In the genomic region with DNA sequence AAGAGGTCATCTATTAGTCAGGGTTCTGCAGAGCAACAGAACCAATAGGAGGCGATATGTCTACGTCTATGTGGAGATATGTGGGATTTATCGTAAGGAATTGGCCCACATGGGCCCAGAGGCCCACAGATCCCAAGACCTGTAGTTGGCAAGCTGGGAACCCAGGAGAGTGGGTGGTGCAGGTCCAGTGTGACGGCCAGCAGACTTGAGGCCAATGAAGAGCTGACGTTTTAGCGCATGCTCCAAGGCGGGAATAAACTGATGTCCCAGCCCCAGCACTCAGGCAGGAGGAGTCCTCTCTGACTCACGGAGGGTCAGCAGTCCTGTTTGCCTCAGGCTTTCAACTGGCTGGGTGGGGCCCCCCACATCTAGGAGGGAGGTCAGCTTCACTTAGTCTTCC, we compare ENCODE assay signal across 3 cellular contexts.
"Had no signal": no experiment of that assay in that cellular context is flagged by ENCODE, and none has a peak within 500 bp of the region (broad histone marks: within the 10 kb centered on the region; RNA-seq: fewer than 3 reads in every experiment).

No MANE protein-coding gene starts in this region.

- H3K4me3 ChIP-seq: GM12878 had no signal

- DNase-seq: GDM1, GF-D8 had no signal
